8 cellular contexts compared by ENCODE assay signal in the genomic region with DNA sequence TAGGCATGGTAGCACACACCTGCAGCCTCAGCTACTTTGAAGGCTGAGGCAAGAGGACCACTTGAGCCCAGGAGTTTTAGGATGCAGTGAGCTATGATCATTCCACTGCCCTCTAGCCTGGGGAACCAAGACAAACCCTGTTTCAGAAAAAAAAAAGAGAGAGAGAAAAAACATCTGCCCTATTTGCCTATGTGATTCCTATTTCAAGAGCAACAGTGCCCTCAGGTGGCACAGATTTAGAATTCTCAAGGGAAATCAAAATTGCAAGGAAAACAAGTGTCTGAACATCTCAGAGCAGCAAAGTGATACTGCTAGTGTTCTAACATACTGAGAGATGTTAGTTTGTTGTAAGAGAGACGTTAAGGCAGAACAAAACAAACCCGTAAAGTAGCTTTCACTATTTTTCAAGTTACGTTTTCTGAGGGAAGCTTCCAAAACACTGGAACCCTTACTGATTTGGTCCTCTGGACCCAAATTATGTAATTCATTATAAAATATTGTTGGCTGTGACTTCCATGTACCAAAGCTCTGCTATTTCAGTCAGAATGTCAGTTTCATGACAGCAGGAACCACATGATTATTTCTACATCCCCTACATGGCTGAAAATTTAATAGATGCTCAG. TPM values are rescaled to one million over a fixed set of nuclear protein-coding genes. Genes with fewer than 3 reads are reported as not detected.
A peak's percentile ranks its signal among the peaks of the same experiment; 100 is the strongest.
DNase-seq lines count a peak whose midpoint lies in the region; ATAC-seq and TF ChIP-seq lines count a peak whose summit lies in the region.

No MANE protein-coding gene starts in this region.

- H2BK5ac ChIP-seq in mesenchymal stem cell (ENCODE audit: low read depth, low read length, poor library complexity, severe bottlenecking): no peak overlapping the region

- TF ChIP-seq CTCF in AG04450 (IDR thresholded peaks at IDR 0.05; ENCODE audit: low read depth, low read length) (peak; percentile 73), GM12875 (IDR thresholded peaks at IDR 0.05; ENCODE audit: borderline replicate concordance, insufficient read depth, low read depth, low read length) (peak; percentile 33; the same call in 1 of the 2 replicates)

- H3K9me3 ChIP-seq in AG04450 (ENCODE audit: control insufficient read depth, insufficient read depth, low read length) (no peaks in the 10 kb centered on the region), mesenchymal stem cell (ENCODE audit: control insufficient read depth, low read length) (no peaks in the 10 kb centered on the region)

- no peaks in the 10 kb centered on the region for H3K27me3 ChIP-seq in AG04450 (ENCODE audit: control insufficient read depth, insufficient read depth, low read length)
- no peaks in the 10 kb centered on the region for H3K27me3 ChIP-seq in mesenchymal stem cell (ENCODE audit: control insufficient read depth in 1 of 2, insufficient read depth in 1 of 2, low read length in 2 of 2)

- DNase-seq in AG04450 (ENCODE audit: low read depth, low spot score): peak; percentile 32
- peak; percentile 47 for DNase-seq in NCI-H1092 (lab: John Stamatoyannopoulos, UW)
- DNase-seq in T follicular helper cell (ENCODE audit: low read depth): peak; percentile 25
- DNase-seq in central memory CD8-positive, alpha-beta T cell (ENCODE audit: low spot score in 2 of 2): peak in 1 of 2 donors; percentile 27
- DNase-seq in mesenchymal stem cell: peak; percentile 74
- DNase-seq in NCI-H774 (lab: John Stamatoyannopoulos, UW): no peak

- no peak overlapping the region for H2AFZ ChIP-seq in mesenchymal stem cell (ENCODE audit: low read depth, low read length)

- H3K36me3 ChIP-seq in mesenchymal stem cell (ENCODE audit: control insufficient read depth in 1 of 2, insufficient read depth in 2 of 2, low read depth in 1 of 2, low read length in 2 of 2): peaks cover 16 to 63% of the 10 kb centered on the region in 2 experiments

- no peak overlapping the region for H3K18ac ChIP-seq in mesenchymal stem cell (ENCODE audit: low read depth in 1 of 2, low read length in 2 of 2)

- H3K4me3 Mint-ChIP-seq in central memory CD8-positive, alpha-beta T cell: no peak overlapping the region

- H3K27me3 Mint-ChIP-seq in central memory CD8-positive, alpha-beta T cell: no peaks in the 10 kb centered on the region

- POLR2A ChIA-PET in AG04450 (lab: Yijun Ruan, JAX): interaction anchor here (0.6 kb wide), 1 partner anchor 15 kb away, joined by 4 read pairs; a partner anchor contains a TSS

- H3K79me1 ChIP-seq in mesenchymal stem cell (replicated peaks; ENCODE audit: low read length, poor library complexity, severe bottlenecking): peaks cover 7% of the 10 kb centered on the region

- no peak overlapping the region for H2BK12ac ChIP-seq in mesenchymal stem cell (ENCODE audit: low read length in 2 of 2)

- no peak overlapping the region for H3K27ac Mint-ChIP-seq in central memory CD8-positive, alpha-beta T cell (ENCODE audit: low read depth)

- H3K4me2 ChIP-seq in mesenchymal stem cell (ENCODE audit: low read length, poor library complexity, severe bottlenecking): no peak overlapping the region

- peak; percentile 80 for ATAC-seq in HG02678 (IDR thresholded peaks at IDR 0.05; ENCODE audit: unreplicated experiment)
- ATAC-seq in central memory CD8-positive, alpha-beta T cell (replicated peaks; ENCODE audit: extremely low read depth, poor library complexity, severe bottlenecking): peak; percentile 60

- H3K4ac ChIP-seq in mesenchymal stem cell (ENCODE audit: low read depth in 1 of 2, low read length in 2 of 2): no peak overlapping the region

- H4K91ac ChIP-seq in mesenchymal stem cell (ENCODE audit: low read length): no peak overlapping the region

- WGBS in mesenchymal stem cell: 86% methylated on average over 1 of the region's 3 CpGs

- peak overlapping the region; percentile 44 for H3K9ac ChIP-seq in mesenchymal stem cell (ENCODE audit: low read length)

- peaks cover 2% of the 10 kb centered on the region for H3K4me1 Mint-ChIP-seq in central memory CD8-positive, alpha-beta T cell

- H3K23ac ChIP-seq in mesenchymal stem cell (ENCODE audit: low read length in 2 of 2): no peak overlapping the region

- H3K14ac ChIP-seq in mesenchymal stem cell (ENCODE audit: low read length in 2 of 2): no peak overlapping the region

- no peak overlapping the region for H3K4me3 ChIP-seq in AG04450 (ENCODE audit: low read depth, low read length)
- no peak overlapping the region for H3K4me3 ChIP-seq in GM12875 (ENCODE audit: low read depth, low read length)
- H3K4me3 ChIP-seq in mesenchymal stem cell (ENCODE audit: insufficient read depth in 1 of 2, low read depth in 1 of 2, low read length in 2 of 2): peak overlapping the region in 1 of 2 experiments; percentile 54

- H2BK120ac ChIP-seq in mesenchymal stem cell (ENCODE audit: low read depth, low read length): no peak overlapping the region

- H3K4me1 ChIP-seq in mesenchymal stem cell (ENCODE audit: control insufficient read depth, insufficient read depth, low read depth, low read length): peaks cover 4% of the 10 kb centered on the region

- H4K8ac ChIP-seq in mesenchymal stem cell (ENCODE audit: low read length): no peak overlapping the region

- no peaks in the 10 kb centered on the region for H3K9me3 Mint-ChIP-seq in central memory CD8-positive, alpha-beta T cell

- H2BK15ac ChIP-seq in mesenchymal stem cell (ENCODE audit: low read depth, poor library complexity, severe bottlenecking): no peak overlapping the region

- CTCF ChIA-PET in AG04450 (lab: Charles Lee): interaction anchor here (0.6 to 6.5 kb wide), 45 partner anchors 9 to 663 kb away, joined by 3 to 72 read pairs (median 5); a partner anchor contains a TSS

- H2AK5ac ChIP-seq in mesenchymal stem cell (ENCODE audit: low read length, severe bottlenecking): no peak overlapping the region

- peaks cover 11% of the 10 kb centered on the region for H3K36me3 Mint-ChIP-seq in central memory CD8-positive, alpha-beta T cell (ENCODE audit: insufficient read depth)

- H3K27ac ChIP-seq in AG04450 (ENCODE audit: low read depth, low read length): no peak overlapping the region
- H3K27ac ChIP-seq in mesenchymal stem cell (ENCODE audit: low read length, poor library complexity, severe bottlenecking): no peak overlapping the region

RNA-seq across cellular contexts. Expression of a gene that starts 7.9 kb away (rescaled TPM):
- polyA plus RNA-seq in AG04450 (2011; rRNA removed): 94.4 and 109 TPM in 2 replicates
- 22.2 and 28.9 TPM in 2 replicates for polyA minus RNA-seq in AG04450 (2011; rRNA and poly(A)+ RNA removed)
- polyA plus RNA-seq in mesenchymal stem cell (2013, experiment 1 of 2): 39.3 TPM
- polyA plus RNA-seq in mesenchymal stem cell (2013, experiment 2 of 2): 42.1 TPM

RNA-seq across cellular contexts. Expression of a gene that starts 15.2 kb away (rescaled TPM):
- 7.5 and 10.1 TPM in 2 replicates for polyA plus RNA-seq in AG04450 (2011; rRNA removed)
- polyA minus RNA-seq in AG04450 (2011; rRNA and poly(A)+ RNA removed): 4.6 and 8.0 TPM in 2 replicates
- polyA plus RNA-seq in mesenchymal stem cell (2013, experiment 1 of 2): 14.3 TPM
- 14.3 TPM for polyA plus RNA-seq in mesenchymal stem cell (2013, experiment 2 of 2)
